ENCODE assay signal across 10 cellular contexts in genomic region chr9:8733096-8733954, GRCh38.
DNase-seq lines count a peak whose midpoint lies in the region; ATAC-seq and TF ChIP-seq lines count a peak whose summit lies in the region.
"Had no signal": no experiment of that assay in that cellular context is flagged by ENCODE, and none has a peak within 500 bp of the region (broad histone marks: within the 10 kb centered on the region; RNA-seq: fewer than 3 reads in every experiment).

No MANE protein-coding gene starts in this region.

- no peaks in the 10 kb centered on the region for H3K9me2 ChIP-seq in PC-9 (ENCODE audit: insufficient read depth)

- H3K27me3 ChIP-seq in iPS-18a (ENCODE audit: control insufficient read depth, insufficient read depth, low read length) (no peaks in the 10 kb centered on the region), PC-9 (ENCODE audit: insufficient read depth, low read depth) (no peaks in the 10 kb centered on the region)

- H3K4me3 ChIP-seq in iPS-18a (ENCODE audit: low read length), result peak overlapping the region; percentile 32
- no peak overlapping the region for H3K4me3 ChIP-seq in PC-9

- H3K4me3 Mint-ChIP-seq in stimulated activated naive B cell treated with anti-CD40 and anti-IgM and Interleukin-4, amounts not matched to agents 10 μg/mL and 1 μg/mL and 100 μg/mL, for 72 hours, result peak overlapping the region; percentile 48 to 63
- H3K4me3 Mint-ChIP-seq: activated naive CD8-positive, alpha-beta T cell treated with anti-CD3 and anti-CD28 coated beads, Interleukin-2, amount 10 ng/mL, durations not matched to agents 7 days and 5 days had no signal

- no peaks in the 10 kb centered on the region for H4K20me1 ChIP-seq in PC-9 (ENCODE audit: insufficient read depth)

- H3K4me1 Mint-ChIP-seq in stimulated activated naive B cell treated with anti-CD40 and anti-IgM and Interleukin-4, amounts not matched to agents 10 μg/mL and 1 μg/mL and 100 μg/mL, for 72 hours, result peaks cover 3 to 10% of the 10 kb centered on the region in 2 donors
- H3K4me1 Mint-ChIP-seq: activated naive CD8-positive, alpha-beta T cell treated with anti-CD3 and anti-CD28 coated beads, Interleukin-2, amount 10 ng/mL, durations not matched to agents 7 days and 5 days had no signal

- POLR2A ChIA-PET in PC-9 (lab: Charles Lee; ENCODE audit: unreplicated experiment), result no interaction called here

- no peaks in the 10 kb centered on the region for H3K36me3 Mint-ChIP-seq in stimulated activated naive B cell treated with anti-CD40 and anti-IgM and Interleukin-4, amounts not matched to agents 10 μg/mL and 1 μg/mL and 100 μg/mL, for 72 hours
- H3K36me3 Mint-ChIP-seq: activated naive CD8-positive, alpha-beta T cell treated with anti-CD3 and anti-CD28 coated beads, Interleukin-2, amount 10 ng/mL, durations not matched to agents 7 days and 5 days had no signal

- no peak overlapping the region for H2AFZ ChIP-seq in PC-9

- DNase-seq in NCI-H1417 (lab: John Stamatoyannopoulos, UW), result peak; percentile 58 to 94 (median 80)
- peak; percentile 78 for DNase-seq in astrocyte of the hippocampus (ENCODE audit: low read depth, low spot score)
- DNase-seq in stimulated activated naive B cell treated with anti-CD40 and anti-IgM and Interleukin-4, amounts not matched to agents 10 μg/mL and 1 μg/mL and 100 μg/mL, for 72 hours, result no peak
- DNase-seq in stimulated activated naive CD4-positive, alpha-beta T cell (lab: John Stamatoyannopoulos, UW), result no peak
- DNase-seq in KBM-7, result no peak
- DNase-seq in PC-9, result no peak
- DNase-seq: activated naive CD8-positive, alpha-beta T cell treated with anti-CD3 and anti-CD28 coated beads, Interleukin-2, amount 10 ng/mL, durations not matched to agents 7 days and 5 days; NCI-H1048 had no signal

- H3K9ac ChIP-seq in iPS-18a (ENCODE audit: low read length), result peak overlapping the region; percentile 16

- no peaks in the 10 kb centered on the region for H3K79me2 ChIP-seq in PC-9 (ENCODE audit: low read depth)

- CTCF ChIA-PET in PC-9 (lab: Charles Lee), result no interaction called here

- no TSS peak for BruUV-seq in PC-9 (replicated peaks; lab: Mats Ljungman, UMichigan)

- no peaks in the 10 kb centered on the region for H3K36me3 ChIP-seq in iPS-18a (ENCODE audit: control insufficient read depth, low read depth, low read length)
- no peaks in the 10 kb centered on the region for H3K36me3 ChIP-seq in PC-9 (ENCODE audit: low read depth)

- H3F3A ChIP-seq in PC-9 (ENCODE audit: insufficient read depth, low read depth), result no peaks in the 10 kb centered on the region

- H3K4me2 ChIP-seq in PC-9, result no peak overlapping the region

- H3K4me1 ChIP-seq in iPS-18a (ENCODE audit: control insufficient read depth, low read depth, low read length), result peaks cover 33% of the 10 kb centered on the region
- no peaks in the 10 kb centered on the region for H3K4me1 ChIP-seq in PC-9 (replicated peaks; ENCODE audit: insufficient read depth)

- H3K27me3 Mint-ChIP-seq in stimulated activated naive B cell treated with anti-CD40 and anti-IgM and Interleukin-4, amounts not matched to agents 10 μg/mL and 1 μg/mL and 100 μg/mL, for 72 hours, result peaks cover 5 to 6% of the 10 kb centered on the region in 2 donors
- H3K27me3 Mint-ChIP-seq: activated naive CD8-positive, alpha-beta T cell treated with anti-CD3 and anti-CD28 coated beads, Interleukin-2, amount 10 ng/mL, durations not matched to agents 7 days and 5 days had no signal

- H3K9me3 Mint-ChIP-seq in stimulated activated naive B cell treated with anti-CD40 and anti-IgM and Interleukin-4, amounts not matched to agents 10 μg/mL and 1 μg/mL and 100 μg/mL, for 72 hours, result no peaks in the 10 kb centered on the region
- H3K9me3 Mint-ChIP-seq: activated naive CD8-positive, alpha-beta T cell treated with anti-CD3 and anti-CD28 coated beads, Interleukin-2, amount 10 ng/mL, durations not matched to agents 7 days and 5 days had no signal

- ATAC-seq in stimulated activated naive B cell treated with anti-CD40 and anti-IgM and Interleukin-4, amounts not matched to agents 10 μg/mL and 1 μg/mL and 100 μg/mL, for 72 hours (replicated peaks), result no peak
- no peak for ATAC-seq in HG03442 (IDR thresholded peaks at IDR 0.05; ENCODE audit: unreplicated experiment)

- in situ Hi-C loops in KBM-7 (cut with MboI; ENCODE audit: low pct_unique_long_range_greater_than_20kb, low sequenced_read_pairs), result no loop called here

- TF ChIP-seq CTCF in PC-9 (conservative IDR thresholded peaks at IDR 0.05), result no peak

- H3K27ac ChIP-seq in iPS-18a (ENCODE audit: low read length) (peak overlapping the region; percentile 24), PC-9 (no peak overlapping the region)

- H3K9me3 ChIP-seq in iPS-18a (ENCODE audit: control insufficient read depth, low read depth, low read length), result no peaks in the 10 kb centered on the region
- no peaks in the 10 kb centered on the region for H3K9me3 ChIP-seq in PC-9 (ENCODE audit: insufficient read depth, low read depth)

- H3K27ac Mint-ChIP-seq in stimulated activated naive B cell treated with anti-CD40 and anti-IgM and Interleukin-4, amounts not matched to agents 10 μg/mL and 1 μg/mL and 100 μg/mL, for 72 hours, result no peak overlapping the region
- H3K27ac Mint-ChIP-seq: activated naive CD8-positive, alpha-beta T cell treated with anti-CD3 and anti-CD28 coated beads, Interleukin-2, amount 10 ng/mL, durations not matched to agents 7 days and 5 days had no signal

- intact Hi-C loops in PC-9 (cut with micrococcal nuclease; ENCODE audit: unreplicated experiment), result no loop called here

Comparison
In these comparisons a context has a peak if more than half of its experiments do, and no peak if none do; other contexts are left out.
1. DNase-seq: peak in NCI-H1417 (3 of 3) and astrocyte of the hippocampus (single experiment); none in stimulated activated naive B cell treated with anti-CD40 and anti-IgM and Interleukin-4, amounts not matched to agents 10 μg/mL and 1 μg/mL and 100 μg/mL, for 72 hours (single experiment), stimulated activated naive CD4-positive, alpha-beta T cell (0 of 6), KBM-7 (single experiment) and PC-9 (0 of 2).